In genomic region chr2:6921321-6921922, GRCh38 we compare ENCODE assay signal across 1 cellular context.
A peak's percentile ranks its signal among the peaks of the same experiment; 100 is the strongest.
TF ChIP-seq lines count a peak whose summit lies in the region.

No MANE protein-coding gene starts in this region.

TF ChIP-seq in HepG2, 621 proteins besides CTCF, POLR2A, EP300 and RAD21 (continued from another document):
- TF ChIP-seq ATF6 (CRISPR knock-in tag; conservative IDR thresholded peaks at IDR 0.05): no peak
- TF ChIP-seq WIZ (CRISPR knock-in tag; IDR thresholded peaks at IDR 0.05): no peak
- TF ChIP-seq TBL1XR1 (IDR thresholded peaks at IDR 0.05; ENCODE audit: borderline replicate concordance, low read length, partially characterized antibody): peak; percentile 96
- peak; percentile 97 for TF ChIP-seq RCOR2 (CRISPR knock-in tag; IDR thresholded peaks at IDR 0.05)
